ENCODE assay signal across 31 cellular contexts in genomic region chr3:143201870-143202269, GRCh38.
"Had no signal": no experiment of that assay in that cellular context is flagged by ENCODE, and none has a peak within 500 bp of the region (broad histone marks: within the 10 kb centered on the region; RNA-seq: fewer than 3 reads in every experiment).

No MANE protein-coding gene starts in this region.

- H3K4me3 ChIP-seq: breast epithelium, esophagus muscularis mucosa, pancreas, prostate gland, thoracic aorta, uterus had no signal

- DNase-seq: activated CD4-positive, alpha-beta memory T cell treated with anti-CD3 and anti-CD28 coated beads for 36 hours; activated CD4-positive, alpha-beta T cell treated with anti-CD3 and anti-CD28 coated beads, Interleukin-2, amount 10 ng/mL, durations not matched to agents 24 days and 14 days; activated CD4-positive, CD25-positive, alpha-beta regulatory T cell treated with anti-CD3 and anti-CD28 coated beads, Interleukin-2, amount 50 U/mL, for 72 hours; activated CD8-positive, alpha-beta memory T cell treated with anti-CD3 and anti-CD28 coated beads, Interleukin-2, amount 50 U/mL, for 4 hours; activated gamma-delta T cell treated with Interleukin-2 at 50 U/mL for 16 hours; activated naive CD4-positive, alpha-beta T cell treated with anti-CD3 and anti-CD28 coated beads, Interleukin-2, amount 50 U/mL, for 16 hours; activated naive CD8-positive, alpha-beta T cell treated with anti-CD3 and anti-CD28 coated beads, Interleukin-2, amount 50 U/mL, for 24 hours; activated T-cell treated with anti-CD3 and anti-CD28 coated beads, Interleukin-2, amount 50 U/mL, for 24 hours; amygdala; dermis blood vessel endothelial cell; effector CD4-positive, alpha-beta T cell; left ventricle myocardium superior; mammary epithelial cell; naive B cell; nucleus accumbens; pancreas; retina; small intestine; stimulated activated CD4-positive, alpha-beta T cell treated with anti-CD3 and anti-CD28 coated beads, Interleukin-4, amount 100 ng/mL, for 24 hours; T1000; trophoblast cell; uterus; WERI-Rb-1 had no signal

- H3K9me3 ChIP-seq: esophagus muscularis mucosa, pancreas, prostate gland, thoracic aorta, uterus had no signal

- H3K4me1 ChIP-seq: breast epithelium, esophagus muscularis mucosa, pancreas, prostate gland, uterus had no signal

- ATAC-seq: activated naive CD8-positive, alpha-beta T cell treated with anti-CD3 and anti-CD28 coated beads, Interleukin-2, amount 50 U/mL, for 24 hours; left ventricle myocardium superior; pancreas; sciatic nerve; stimulated activated effector memory CD8-positive, alpha-beta T cell treated with anti-CD3 and anti-CD28 coated beads, Interleukin-12 subunit alpha, Interleukin-12 subunit beta, amount 100 ng/mL, for 72 hours had no signal

- H3K27me3 ChIP-seq: breast epithelium, esophagus muscularis mucosa, pancreas, uterus had no signal

- H3K36me3 ChIP-seq: breast epithelium, esophagus muscularis mucosa, pancreas, prostate gland, thoracic aorta, WERI-Rb-1 had no signal

- H3K27ac ChIP-seq: breast epithelium, esophagus muscularis mucosa, pancreas, prostate gland, thoracic aorta, uterus, WERI-Rb-1 had no signal

- FAIRE-seq: frontal cortex, islet of Langerhans, pancreas, small intestine had no signal
